Comparison of ENCODE assay signal across 23 cellular contexts in genomic region chr17:19833914-19834313, GRCh38. TPM values are rescaled to one million over a fixed set of nuclear protein-coding genes. Genes with fewer than 3 reads are reported as not detected.
A peak's percentile ranks its signal among the peaks of the same experiment; 100 is the strongest.
DNase-seq lines count a peak whose midpoint lies in the region; ATAC-seq, FAIRE-seq and TF ChIP-seq lines count a peak whose summit lies in the region.
"Had no signal": no experiment of that assay in that cellular context is flagged by ENCODE, and none has a peak within 500 bp of the region (broad histone marks: within the 10 kb centered on the region; RNA-seq: fewer than 3 reads in every experiment).

No MANE protein-coding gene starts in this region.

- BruUV-seq in endothelial cell of umbilical vein (replicated peaks; lab: Mats Ljungman, UMichigan), result no TSS peak

- H3K4me1 Mint-ChIP-seq in H9 (peaks cover 1 to 2% of the 10 kb centered on the region in 2 experiments), T-helper 17 cell (peaks cover 3% of the 10 kb centered on the region)
- H3K4me1 Mint-ChIP-seq: CD14-positive monocyte had no signal

- intact Hi-C loops in endothelial cell of umbilical vein (cut with micrococcal nuclease), result no loop called here

- no peaks in the 10 kb centered on the region for H3K79me1 ChIP-seq in H9 (ENCODE audit: insufficient read depth, low read depth, low read length, poor library complexity, severe bottlenecking)

- no peak overlapping the region for H3K4me3 ChIP-seq in endothelial cell of umbilical vein (replicated peaks in 1 of 3; ENCODE audit: insufficient read depth in 1 of 3, low read depth in 1 of 3, low read length in 3 of 3)
- H3K4me3 ChIP-seq: GM12878 had no signal

- no peak overlapping the region for H3K18ac ChIP-seq in H9 (ENCODE audit: insufficient read length, low read depth, low read length)

- no peak overlapping the region for H3K4ac ChIP-seq in H9 (ENCODE audit: low read depth, low read length)

- TF ChIP-seq CTCF in D721Med (IDR thresholded peaks at IDR 0.05; ENCODE audit: insufficient read depth, missing control alignments), result no peak
- TF ChIP-seq CTCF in H9 (conservative IDR thresholded peaks at IDR 0.05), result no peak
- TF ChIP-seq CTCF in endothelial cell of umbilical vein (IDR thresholded peaks at IDR 0.05; ENCODE audit: extremely low read depth in 1 of 2, insufficient read depth in 1 of 2, low read depth in 1 of 2, low read length in 2 of 2), result no peak

- H3K27me3 ChIP-seq in H9 (ENCODE audit: insufficient read depth, low read length), result no peaks in the 10 kb centered on the region
- no peaks in the 10 kb centered on the region for H3K27me3 ChIP-seq in endothelial cell of umbilical vein (ENCODE audit: control insufficient read depth in 2 of 2, insufficient read depth in 2 of 2, low read length in 2 of 2)

- H3K56ac ChIP-seq in H9 (ENCODE audit: insufficient read length, low read depth, low read length), result no peak overlapping the region

- H3K27ac ChIP-seq in H9 (ENCODE audit: insufficient read length, low read depth, low read length), result no peak overlapping the region
- H3K27ac ChIP-seq in endothelial cell of umbilical vein (ENCODE audit: insufficient read depth, low read depth, low read length), result no peak overlapping the region
- H3K27ac ChIP-seq: KMS-11 had no signal

- no peak overlapping the region for H4K91ac ChIP-seq in H9 (ENCODE audit: insufficient read length, low read depth, low read length)

- peaks cover 0 to 5% (median 4%) of the 10 kb centered on the region in 3 experiments; a peak in 3 of 7 replicates for H3K36me3 Mint-ChIP-seq in H9 (ENCODE audit: insufficient read depth in 1 of 3, low read depth in 3 of 3)
- H3K36me3 Mint-ChIP-seq in T-helper 17 cell (ENCODE audit: low read depth), result peaks cover 13% of the 10 kb centered on the region

- no peak for ATAC-seq in T-helper 17 cell
- ATAC-seq: GM12878, T-cell had no signal

- no peaks in the 10 kb centered on the region for H3K23me2 ChIP-seq in H9 (ENCODE audit: insufficient read length, low read depth, low read length, poor library complexity, severe bottlenecking)

- no peak overlapping the region for H4K8ac ChIP-seq in H9 (replicated peaks; ENCODE audit: insufficient read length, low read depth, low read length)

- H2BK15ac ChIP-seq in H9 (ENCODE audit: low read depth, low read length), result no peak overlapping the region

- H3K4me2 ChIP-seq in H9 (ENCODE audit: insufficient read depth, insufficient read length, low read length) (no peak overlapping the region), endothelial cell of umbilical vein (ENCODE audit: insufficient read depth, low read length) (no peak overlapping the region)
- H3K4me2 ChIP-seq: KMS-11, SK-N-SH had no signal

- POLR2A ChIA-PET in endothelial cell of umbilical vein (lab: Charles Lee), result no interaction called here

- no peaks in the 10 kb centered on the region for H3K9me3 Mint-ChIP-seq in H9

- H2AFZ ChIP-seq in H9 (ENCODE audit: low read length) (no peak overlapping the region), endothelial cell of umbilical vein (ENCODE audit: low read depth, low read length) (no peak overlapping the region)

- H3K23ac ChIP-seq in H9 (ENCODE audit: insufficient read length, low read depth, low read length), result no peak overlapping the region

- H3K79me2 ChIP-seq in H9 (ENCODE audit: insufficient read depth, low read length) (no peaks in the 10 kb centered on the region), endothelial cell of umbilical vein (ENCODE audit: control insufficient read depth, insufficient read depth, low read length) (no peaks in the 10 kb centered on the region)

- no peaks in the 10 kb centered on the region for H3K9me1 ChIP-seq in endothelial cell of umbilical vein (replicated peaks; ENCODE audit: control insufficient read depth, extremely low read depth, insufficient read depth, low read length)

- H4K20me1 ChIP-seq in H9 (ENCODE audit: control insufficient read depth, insufficient read depth, insufficient read length), result no peaks in the 10 kb centered on the region
- H4K20me1 ChIP-seq in endothelial cell of umbilical vein (replicated peaks; ENCODE audit: control insufficient read depth, extremely low read depth, insufficient read depth, low read length), result no peaks in the 10 kb centered on the region

- CTCF ChIA-PET in endothelial cell of umbilical vein (lab: Charles Lee), result no interaction called here

- no peaks in the 10 kb centered on the region for H3K27me3 Mint-ChIP-seq in H9 (ENCODE audit: low read depth)
- no peaks in the 10 kb centered on the region for H3K27me3 Mint-ChIP-seq in T-helper 17 cell
- H3K27me3 Mint-ChIP-seq: T-cell had no signal

- dilution Hi-C loops in endothelial cell of umbilical vein (cut with MboI; ENCODE audit: extremely low pct_ligation_motif_present, low sequenced_read_pairs), result no loop called here

- no peak overlapping the region for H2BK120ac ChIP-seq in H9 (ENCODE audit: low read depth, low read length, poor library complexity, severe bottlenecking)

- H2AK5ac ChIP-seq in H9 (ENCODE audit: insufficient read length, low read length), result no peak overlapping the region

- H2BK12ac ChIP-seq in H9 (ENCODE audit: insufficient read length, low read depth, low read length), result no peak overlapping the region

- H2BK20ac ChIP-seq in H9 (ENCODE audit: low read depth, low read length, poor library complexity, severe bottlenecking), result no peak overlapping the region

- H4K5ac ChIP-seq in H9 (ENCODE audit: insufficient read length, low read depth, low read length), result no peak overlapping the region

- H3K4me3 Mint-ChIP-seq in H9, result no peak overlapping the region
- H3K4me3 Mint-ChIP-seq in T-helper 17 cell, result no peak overlapping the region
- H3K4me3 Mint-ChIP-seq: CD14-positive monocyte, T-cell had no signal

- no peak for DNase-seq in D721Med (ENCODE audit: insufficient read length, low spot score)
- no peak for DNase-seq in H9
- no peak for DNase-seq in T-helper 17 cell
- DNase-seq in endothelial cell of umbilical vein (ENCODE audit: low read depth, low spot score), result no peak
- DNase-seq in NCI-H128 (lab: John Stamatoyannopoulos, UW; ENCODE audit: unreplicated experiment), result no peak
- DNase-seq in epidermal melanocyte (ENCODE audit: insufficient read length, low spot score), result no peak
- no peak for DNase-seq in Kasumi-1 (lab: John Stamatoyannopoulos, UW)
- DNase-seq: GF-D8, GOT3, MM.1S, NCI-H1092, NCI-H146, NCI-H2081, NCI-H2171 treated with DMSO at 0.1 percent for 48 hours, NCI-H748 treated with DMSO at 0.1 percent for 48 hours, OCI-M1, SHP77 treated with DMSO at 0.1 percent for 48 hours, SK-N-SH, T-cell had no signal

- 0 out of 7 replicates have a peak overlapping the region, but pooled peaks of 2 of the 3 experiments have one; percentile 6 to 7 for H3K27ac Mint-ChIP-seq in H9
- peak overlapping the region; percentile 1 for H3K27ac Mint-ChIP-seq in T-helper 17 cell
- H3K27ac Mint-ChIP-seq: T-cell had no signal

- H2BK5ac ChIP-seq in H9 (ENCODE audit: insufficient read length, low read length), result no peak overlapping the region

- no peak overlapping the region for H3K14ac ChIP-seq in H9 (ENCODE audit: insufficient read depth, low read length)

- FAIRE-seq in D721Med (lab: Jason Lieb, UNC) (peak; percentile 44), endothelial cell of umbilical vein (lab: Jason Lieb, UNC) (no peak)
- FAIRE-seq: GM12878, GM19239 had no signal

- H3K9ac ChIP-seq in H9 (ENCODE audit: extremely low read depth, insufficient read length, low read length) (no peak overlapping the region), endothelial cell of umbilical vein (replicated peaks; ENCODE audit: extremely low read depth, insufficient read depth, low read length) (no peak overlapping the region)
- H3K9ac ChIP-seq: KMS-11, SK-N-SH had no signal

- no peaks in the 10 kb centered on the region for H3K36me3 ChIP-seq in endothelial cell of umbilical vein (ENCODE audit: control insufficient read depth in 2 of 2, extremely low read depth in 1 of 2, insufficient read depth in 2 of 2, low read length in 2 of 2)

- H3K4me1 ChIP-seq in H9 (ENCODE audit: insufficient read depth, low read length) (no peaks in the 10 kb centered on the region; the same call in 1 of the 2 replicates), endothelial cell of umbilical vein (ENCODE audit: control insufficient read depth, extremely low read depth, insufficient read depth, low read length) (no peaks in the 10 kb centered on the region)

- TF ChIP-seq POLR2A in endothelial cell of umbilical vein (IDR thresholded peaks at IDR 0.05; ENCODE audit: low read depth, low read length), result no peak

- H3K9me3 ChIP-seq in H9 (ENCODE audit: control insufficient read depth, low read depth, low read length), result no peaks in the 10 kb centered on the region
- H3K9me3 ChIP-seq in T-helper 17 cell (ENCODE audit: control insufficient read depth, low read length, poor library complexity, severe bottlenecking), result no peaks in the 10 kb centered on the region
- H3K9me3 ChIP-seq in endothelial cell of umbilical vein (replicated peaks; ENCODE audit: control insufficient read depth, insufficient read depth, low read length), result no peaks in the 10 kb centered on the region
- H3K9me3 ChIP-seq: SK-N-SH had no signal

- no peak overlapping the region for H3T11ph ChIP-seq in H9 (ENCODE audit: low read length)

TF ChIP-seq in endothelial cell of umbilical vein, 7 proteins besides CTCF, POLR2A, EP300 and RAD21:
- TF ChIP-seq GATA2 (IDR thresholded peaks at IDR 0.05; ENCODE audit: insufficient read depth, insufficient read length, low read depth, low read length) (no peak), MAX (IDR thresholded peaks at IDR 0.05; ENCODE audit: insufficient read depth, insufficient read length) (no peak), MYC (IDR thresholded peaks at IDR 0.05; ENCODE audit: low read depth, low read length) (no peak), JUN (IDR thresholded peaks at IDR 0.05; ENCODE audit: borderline replicate concordance, insufficient read depth, insufficient read length, low read depth) (peak; percentile 18), FOS (IDR thresholded peaks at IDR 0.05; ENCODE audit: borderline replicate concordance, insufficient read depth, low read length) (no peak)

RNA-seq across cellular contexts. Expression of gene ULK2, which starts 33.8 kb away (rescaled TPM):
- 10.8 and 11.5 TPM in 2 replicates for total RNA-seq in H9 (2021)
- 10 to 100 TPM; 14.9 to 20.8 TPM for total RNA-seq in T-helper 17 cell
- total RNA-seq in endothelial cell of umbilical vein, result 17.6 and 19.3 TPM in 2 replicates
- polyA plus RNA-seq in endothelial cell of umbilical vein, result 26.7 and 33.7 TPM in 2 replicates
- polyA plus RNA-seq in endothelial cell of umbilical vein (2011; cell fraction: cytosol; rRNA removed), result 17.6 and 20.1 TPM in 2 replicates
- 52.2 and 64.8 TPM in 2 replicates for polyA plus RNA-seq in endothelial cell of umbilical vein (2011; cell fraction: nucleus; rRNA removed)
- 14.2 and 22.0 TPM in 2 replicates for polyA plus RNA-seq in endothelial cell of umbilical vein (2012)
- polyA minus RNA-seq in endothelial cell of umbilical vein, result 66.0 and 94.4 TPM in 2 replicates
- polyA minus RNA-seq in endothelial cell of umbilical vein (2011; cell fraction: cytosol; rRNA and poly(A)+ RNA removed), result not detected
- 44.3 and 83.8 TPM in 2 replicates for polyA minus RNA-seq in endothelial cell of umbilical vein (2011; cell fraction: nucleus; rRNA and poly(A)+ RNA removed)
